In the genomic region with DNA sequence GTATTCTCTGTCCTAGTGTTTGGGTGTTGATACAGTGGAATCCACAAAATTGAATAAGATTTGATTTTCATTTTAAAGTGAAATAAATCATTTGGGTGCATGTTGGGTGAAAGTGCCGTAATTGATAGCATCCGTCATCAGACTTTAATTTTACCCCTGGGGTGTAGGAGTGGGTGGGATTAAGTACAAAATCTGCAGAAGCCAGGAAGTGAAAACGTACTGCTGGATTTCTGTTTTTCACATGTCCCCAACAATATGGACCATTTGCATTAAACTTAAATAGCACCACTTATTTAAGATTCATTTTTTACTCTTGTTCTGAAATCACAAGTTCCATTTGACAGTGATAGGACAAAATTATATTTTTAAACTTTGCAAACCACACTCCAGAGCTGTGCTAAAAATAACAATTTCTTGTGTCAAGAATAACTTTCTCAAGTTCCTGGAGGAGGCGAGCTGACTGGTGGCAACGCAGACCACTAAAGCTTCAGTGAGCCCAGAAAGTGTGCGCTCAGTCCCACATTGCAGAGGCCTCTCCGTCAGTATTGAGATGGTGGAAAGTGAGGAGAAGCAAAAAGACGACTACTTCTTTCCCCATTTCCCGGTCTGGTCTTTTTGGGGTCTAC, we compare ENCODE assay signal across 14 cellular contexts.
DNase-seq lines count a peak whose midpoint lies in the region; ATAC-seq and TF ChIP-seq lines count a peak whose summit lies in the region.
"Had no signal": no experiment of that assay in that cellular context is flagged by ENCODE, and none has a peak within 500 bp of the region (broad histone marks: within the 10 kb centered on the region; RNA-seq: fewer than 3 reads in every experiment).

No MANE protein-coding gene starts in this region.

- DNase-seq in A673 (ENCODE audit: low spot score) (peak; percentile 27), GM12865 (ENCODE audit: low read depth) (peak; percentile 49), immature natural killer cell (no peak), cerebellum (ENCODE audit: low spot score) (no peak)
- no peak for DNase-seq in activated CD8-positive, alpha-beta memory T cell treated with anti-CD3 and anti-CD28 coated beads, Interleukin-2, amount 50 U/mL, for 48 hours
- DNase-seq: erythroblast, KG1, PC-3, small intestine, T-helper 9 cell had no signal

- POLR2A ChIA-PET in A673 (lab: Charles Lee; ENCODE audit: low non-redundant PET) = no interaction called here

- H3K36me3 ChIP-seq in A673 (ENCODE audit: insufficient read depth, low read length, poor library complexity, severe bottlenecking) = no peaks in the 10 kb centered on the region
- no peaks in the 10 kb centered on the region for H3K36me3 ChIP-seq in SU-DHL-6 (ENCODE audit: low read length)

- H3K9me3 Mint-ChIP-seq in immature natural killer cell = no peaks in the 10 kb centered on the region

- H3K36me3 Mint-ChIP-seq in immature natural killer cell = peaks cover 0 to 2% (median 0%) of the 10 kb centered on the region in 3 donors

- peak overlapping the region; percentile 62 to 90 (median 76) for H3K4me3 Mint-ChIP-seq in immature natural killer cell

- intact Hi-C loops in A673 (cut with micrococcal nuclease; ENCODE audit: unreplicated experiment) = no loop called here

- H3K79me2 ChIP-seq in SU-DHL-6 (ENCODE audit: insufficient read depth, low read length) = peaks cover 95% of the 10 kb centered on the region

- TF ChIP-seq CTCF in A673 (conservative IDR thresholded peaks at IDR 0.05; ENCODE audit: low read depth, low read length) (no peak), GM12865 (IDR thresholded peaks at IDR 0.05; ENCODE audit: insufficient read depth, low read depth, low read length, missing control alignments) (no peak), SU-DHL-6 (IDR thresholded peaks at IDR 0.05; ENCODE audit: insufficient read depth, low read length, poor library complexity, severe bottlenecking) (no peak)

- H3K9me3 ChIP-seq in A673 (ENCODE audit: low read depth, low read length, poor library complexity, severe bottlenecking) (no peaks in the 10 kb centered on the region), SU-DHL-6 (ENCODE audit: insufficient read depth, low read length) (no peaks in the 10 kb centered on the region)

- H3K27me3 ChIP-seq in A673 (replicated peaks; ENCODE audit: insufficient read depth, low read depth, low read length, poor library complexity) (no peaks in the 10 kb centered on the region), SU-DHL-6 (ENCODE audit: low read length) (no peaks in the 10 kb centered on the region)

- H3K4me1 ChIP-seq in A673 (ENCODE audit: insufficient read depth, low read length, poor library complexity, severe bottlenecking) = peaks cover 40% of the 10 kb centered on the region

- BruUV-seq in A673 (replicated peaks; lab: Mats Ljungman, UMichigan) = no TSS peak

- no peaks in the 10 kb centered on the region for H4K20me1 ChIP-seq in SU-DHL-6 (ENCODE audit: low read depth, low read length)

- peaks cover 26% of the 10 kb centered on the region for H3F3A ChIP-seq in SU-DHL-6 (ENCODE audit: insufficient read depth)

- no peak for ATAC-seq in activated CD4-positive, CD25-positive, alpha-beta regulatory T cell treated with anti-CD3 and anti-CD28 coated beads, Interleukin-2, amount 50 U/mL, for 24 hours
- ATAC-seq in HG02870 (IDR thresholded peaks at IDR 0.05; ENCODE audit: unreplicated experiment) = no peak
- ATAC-seq: HCT116, PC-3 had no signal

- H3K27ac Mint-ChIP-seq in immature natural killer cell = peak overlapping the region; percentile 40 to 96 (median 67)

- H3K27ac ChIP-seq in A673 (ENCODE audit: low read depth, low read length, poor library complexity, severe bottlenecking) (no peak overlapping the region), SU-DHL-6 (ENCODE audit: low read depth, low read length) (peak overlapping the region; percentile 94)

- peaks cover 96 to 97% of the 10 kb centered on the region in 2 donors for H3K4me1 Mint-ChIP-seq in immature natural killer cell

- H3K4me3 ChIP-seq in A673 (ENCODE audit: low read depth, low read length, poor library complexity, severe bottlenecking) = no peak overlapping the region
- peak overlapping the region; percentile 55 for H3K4me3 ChIP-seq in GM12865 (ENCODE audit: low read depth, low read length)
- H3K4me3 ChIP-seq in SU-DHL-6 (ENCODE audit: insufficient read depth, low read length, poor library complexity, severe bottlenecking) = peak overlapping the region; percentile 47

- H3K27me3 Mint-ChIP-seq in immature natural killer cell (ENCODE audit: low read depth in 3 of 3) = peaks cover 20 to 32% (median 26%) of the 10 kb centered on the region in 3 donors

- H3K9me2 ChIP-seq in SU-DHL-6 (replicated peaks; ENCODE audit: insufficient read depth, low read length) = no peaks in the 10 kb centered on the region

- H3K9ac ChIP-seq in SU-DHL-6 (ENCODE audit: low read length) = peak overlapping the region; percentile 50

- CTCF ChIA-PET in A673 (lab: Charles Lee) = no interaction called here

- H3K4me2 ChIP-seq in SU-DHL-6 (ENCODE audit: low read depth, low read length, poor library complexity, severe bottlenecking) = peak overlapping the region; percentile 78

- H2AFZ ChIP-seq in SU-DHL-6 (ENCODE audit: low read depth, low read length, severe bottlenecking) = no peak overlapping the region

Comparison
In these comparisons a context has a peak if more than half of its experiments do, and no peak if none do; other contexts are left out.
1. DNase-seq: peak in A673 (single experiment) and GM12865 (single experiment); none in immature natural killer cell (0 of 3), cerebellum (single experiment) and activated CD8-positive, alpha-beta memory T cell treated with anti-CD3 and anti-CD28 coated beads, Interleukin-2, amount 50 U/mL, for 48 hours (single experiment).